ENCODE assay signal across 2 cellular contexts in genomic region chr5:95864944-95865504, GRCh38.
TF ChIP-seq lines count a peak whose summit lies in the region.

No MANE protein-coding gene starts in this region.

TF ChIP-seq in K562, 482 proteins besides CTCF, POLR2A, EP300 and RAD21:
- TF ChIP-seq RBM34 (IDR thresholded peaks at IDR 0.05; ENCODE audit: borderline replicate concordance, insufficient read depth, low read length): no peak
- no peak for TF ChIP-seq CEBPZ (IDR thresholded peaks at IDR 0.05; ENCODE audit: borderline replicate concordance, low read depth, low read length)
- no peak for TF ChIP-seq ZNF766 (CRISPR knock-in tag; conservative IDR thresholded peaks at IDR 0.05)
- no peak for TF ChIP-seq BHLHE40 (IDR thresholded peaks at IDR 0.05; ENCODE audit: low read length)
- no peak for TF ChIP-seq NR4A1 (CRISPR knock-in tag; IDR thresholded peaks at IDR 0.05)
- no peak for TF ChIP-seq NR4A1 (tag; IDR thresholded peaks at IDR 0.05)

TF ChIP-seq in GM12891, 5 proteins besides CTCF, POLR2A, EP300 and RAD21:
- TF ChIP-seq TAF1 (IDR thresholded peaks at IDR 0.05; ENCODE audit: low read depth, low read length): no peak
